8 cellular contexts compared by ENCODE assay signal in the genomic region with DNA sequence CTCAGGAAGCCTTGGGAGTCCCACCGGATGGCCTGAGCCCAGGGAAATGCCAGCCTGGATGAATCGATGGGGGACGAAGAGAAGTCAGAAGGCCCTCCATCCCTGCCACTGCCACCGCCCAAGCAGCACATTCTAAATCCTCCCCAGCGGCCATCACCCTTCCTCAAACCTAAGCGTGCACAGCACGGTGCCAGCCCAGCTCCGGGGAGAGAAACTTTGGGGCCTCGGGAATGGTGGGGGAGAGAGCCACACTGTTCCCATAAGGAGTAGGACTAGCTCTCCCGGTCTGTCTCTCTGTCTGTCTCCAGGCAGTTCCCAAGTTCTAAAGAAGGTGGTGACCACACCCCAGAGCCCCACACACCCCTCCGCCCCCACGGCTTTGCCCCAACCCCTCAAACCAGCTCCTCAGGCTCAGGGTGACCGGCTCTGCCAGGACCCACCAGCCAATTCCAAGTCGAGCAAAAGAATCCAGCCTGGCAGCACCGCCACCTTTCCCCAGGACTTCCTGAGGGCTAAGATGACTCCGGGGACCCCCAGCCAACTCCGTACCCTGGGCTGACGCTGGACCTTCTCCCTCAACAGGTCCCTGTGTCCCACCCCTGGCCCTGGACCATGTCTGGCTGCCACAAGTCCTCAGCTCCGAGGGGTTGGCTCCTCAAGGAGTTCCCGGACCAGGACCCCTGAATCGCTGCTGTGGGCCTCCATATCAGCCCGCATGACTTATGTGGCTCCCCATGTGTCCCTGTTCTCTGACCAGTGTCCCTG. TPM values are rescaled to one million over a fixed set of nuclear protein-coding genes. Genes with fewer than 3 reads are reported as not detected.
DNase-seq lines count a peak whose midpoint lies in the region; ATAC-seq and TF ChIP-seq lines count a peak whose summit lies in the region.

No MANE protein-coding gene starts in this region.

- TF ChIP-seq CTCF in activated B cell treated with CpG ODN at 0.5 μM for 24 hours (IDR thresholded peaks at IDR 0.05) (no peak), fibroblast of villous mesenchyme (IDR thresholded peaks at IDR 0.05; ENCODE audit: insufficient read depth, low read depth, low read length) (no peak), GM13977 (IDR thresholded peaks at IDR 0.05; ENCODE audit: extremely low read depth, insufficient read depth, missing control alignments) (no peak)

- CTCF ChIA-PET in activated B cell treated with CpG ODN at 0.5 μM for 24 hours (lab: Charles Lee), result interaction anchor here (1.0 to 11.6 kb wide), 12 partner anchors 12 to 153 kb away, joined by 3 to 192 read pairs (median 8); a partner anchor contains a TSS

- H2AFZ ChIP-seq in GM23248, result no peak overlapping the region

- H3K27ac ChIP-seq in GM23248 (peak overlapping the region; percentile 81), skeletal muscle tissue (ENCODE audit: low read depth, low read length) (peak overlapping the region; percentile 94)

- peak overlapping the region; percentile 86 for H3K4me2 ChIP-seq in GM23248 (ENCODE audit: unreplicated experiment)

- POLR2A ChIA-PET in activated B cell treated with CpG ODN at 0.5 μM for 24 hours (lab: Charles Lee), result interaction anchor here (0.7 to 10.1 kb wide), 17 partner anchors 9 to 297 kb away, joined by 3 to 183 read pairs (median 8); a partner anchor contains a TSS

- peaks cover 8% of the 10 kb centered on the region for H3K36me3 Mint-ChIP-seq in activated B cell treated with CpG ODN at 0.5 μM for 24 hours (ENCODE audit: low read depth)

- peaks cover 40% of the 10 kb centered on the region for H3K4me1 ChIP-seq in GM23248 (ENCODE audit: insufficient read depth)
- H3K4me1 ChIP-seq in skeletal muscle tissue (ENCODE audit: control insufficient read depth in 3 of 3, insufficient read depth in 3 of 3, low read length in 3 of 3), result peaks cover 71 to 85% (median 82%) of the 10 kb centered on the region in 3 donors

- H3K79me2 ChIP-seq in GM23248 (ENCODE audit: insufficient read depth), result peaks cover 97% of the 10 kb centered on the region

- peak; percentile 57 for DNase-seq in GM23248
- no peak for DNase-seq in activated B cell treated with CpG ODN at 0.5 μM for 24 hours
- no peak for DNase-seq in fibroblast of villous mesenchyme (ENCODE audit: low read depth)
- no peak for DNase-seq in SW480 (ENCODE audit: low spot score)
- DNase-seq in posterior vena cava (ENCODE audit: low spot score), result no peak
- no peak for DNase-seq in SHP77 treated with DMSO at 0.1 percent for 48 hours (lab: John Stamatoyannopoulos, UW)
- no peak for DNase-seq in GM13977 (ENCODE audit: low spot score)

- peak overlapping the region; percentile 97 for H3K27ac Mint-ChIP-seq in activated B cell treated with CpG ODN at 0.5 μM for 24 hours

- no peaks in the 10 kb centered on the region for H3K27me3 Mint-ChIP-seq in activated B cell treated with CpG ODN at 0.5 μM for 24 hours

- no peaks in the 10 kb centered on the region for H3K9me2 ChIP-seq in GM23248 (ENCODE audit: insufficient read depth)

- no peak for ATAC-seq in activated B cell treated with CpG ODN at 0.5 μM for 24 hours (ENCODE audit: low read depth)

- intact Hi-C loops in activated B cell treated with CpG ODN at 0.5 μM for 24 hours (cut with micrococcal nuclease) (loop anchor here (5.0 kb wide), 1 partner anchor 37 kb away; no protein-coding TSS in a partner anchor), posterior vena cava (cut with DNase I) (loop anchor here (5.0 kb wide), 2 partner anchors 117 to 122 kb away; no protein-coding TSS in a partner anchor)

- no peaks in the 10 kb centered on the region for H3K36me3 ChIP-seq in GM23248 (ENCODE audit: low read depth)
- H3K36me3 ChIP-seq in skeletal muscle tissue (ENCODE audit: control insufficient read depth in 3 of 3, insufficient read depth in 3 of 3, low read length in 3 of 3), result peaks cover 0 to 7% (median 0%) of the 10 kb centered on the region in 3 donors

- H3K9me3 Mint-ChIP-seq in activated B cell treated with CpG ODN at 0.5 μM for 24 hours, result no peaks in the 10 kb centered on the region

- WGBS in GM23248 (ENCODE audit: low coverage in 1 of 2, low lambda C conversion rate in 2 of 2, missing lambda C conversion rate in 2 of 2), 2 experiments, result 1 to 2% methylated on average over 21 of the region's 22 CpGs

- in situ Hi-C loops in GM23248 (cut with MboI) (no loop called here), GM13977 (cut with MboI; ENCODE audit: low pct_unique_long_range_greater_than_20kb, low sequenced_read_pairs, unreplicated experiment) (no loop called here)

- H3F3A ChIP-seq in GM23248 (ENCODE audit: insufficient read depth), result peaks cover 34% of the 10 kb centered on the region

- peaks cover 70% of the 10 kb centered on the region for H3K4me1 Mint-ChIP-seq in activated B cell treated with CpG ODN at 0.5 μM for 24 hours

- peaks cover 16% of the 10 kb centered on the region for H4K20me1 ChIP-seq in GM23248 (ENCODE audit: insufficient read depth)

- peak overlapping the region; percentile 95 for H3K4me3 Mint-ChIP-seq in activated B cell treated with CpG ODN at 0.5 μM for 24 hours

- H3K9me3 ChIP-seq in GM23248 (ENCODE audit: low read depth) (no peaks in the 10 kb centered on the region), skeletal muscle tissue (ENCODE audit: control insufficient read depth in 3 of 3, low read length in 3 of 3) (no peaks in the 10 kb centered on the region)

- peak overlapping the region; percentile 92 for H3K9ac ChIP-seq in GM23248
- peak overlapping the region; percentile 98 to 100 (median 99) for H3K9ac ChIP-seq in skeletal muscle tissue (ENCODE audit: low read depth in 1 of 3, low read length in 3 of 3)

- no peaks in the 10 kb centered on the region for H3K27me3 ChIP-seq in GM23248 (replicated peaks; ENCODE audit: insufficient read depth)
- H3K27me3 ChIP-seq in skeletal muscle tissue (ENCODE audit: control insufficient read depth in 3 of 3, insufficient read depth in 3 of 3, low read length in 3 of 3), result no peaks in the 10 kb centered on the region

- peak overlapping the region; percentile 96 for H3K4me3 ChIP-seq in GM23248
- H3K4me3 ChIP-seq in fibroblast of villous mesenchyme (ENCODE audit: low read depth, low read length), result peak overlapping the region; percentile 98
- peak overlapping the region; percentile 87 to 95 (median 93) for H3K4me3 ChIP-seq in skeletal muscle tissue (ENCODE audit: low read length in 3 of 3)

RNA-seq across cellular contexts. Expression of a gene that starts 2.7 kb away (rescaled TPM):
- total RNA-seq in GM23248 (2014; rRNA removed; shearing (Covaris generic)), result 548 and 557 TPM in 2 replicates
- 163 and 167 TPM in 2 replicates for polyA plus RNA-seq in GM23248 (2016; fragmentation: Nextera tagmentation; extraction: Ambion mirVana)
- total RNA-seq in activated B cell treated with CpG ODN at 0.5 μM for 24 hours (246 and 248 TPM in 2 replicates), fibroblast of villous mesenchyme (474 and 514 TPM in 2 replicates), skeletal muscle tissue (432 TPM), posterior vena cava (100 to 1,000 TPM; 938 to 955 TPM)

RNA-seq across cellular contexts. Expression of a gene that starts 29.8 kb away (rescaled TPM):
- 1,322 and 1,677 TPM in 2 replicates for total RNA-seq in GM23248 (2014; rRNA removed; shearing (Covaris generic))
- polyA plus RNA-seq in GM23248 (2016; fragmentation: Nextera tagmentation; extraction: Ambion mirVana), result 533 and 544 TPM in 2 replicates
- total RNA-seq in activated B cell treated with CpG ODN at 0.5 μM for 24 hours (2,373 and 2,524 TPM in 2 replicates), fibroblast of villous mesenchyme (876 and 1,014 TPM in 2 replicates), skeletal muscle tissue (2,520 TPM), posterior vena cava (100 to 1,000 TPM; 706 to 749 TPM)

RNA-seq across cellular contexts. Expression of a gene that starts 47.5 kb away (rescaled TPM):
- 6.1 and 7.7 TPM in 2 replicates for total RNA-seq in GM23248 (2014; rRNA removed; shearing (Covaris generic))
- polyA plus RNA-seq in GM23248 (2016; fragmentation: Nextera tagmentation; extraction: Ambion mirVana), result 11.1 and 12.1 TPM in 2 replicates
- total RNA-seq in activated B cell treated with CpG ODN at 0.5 μM for 24 hours (27.8 and 30.9 TPM in 2 replicates), fibroblast of villous mesenchyme (4.3 and 5.2 TPM in 2 replicates), skeletal muscle tissue (4.2 TPM), posterior vena cava (10 to 100 TPM; 10.7 to 14.1 TPM)

RNA-seq across cellular contexts. Expression of a gene that starts 57.8 kb away (rescaled TPM):
- 98.8 and 114 TPM in 2 replicates for total RNA-seq in GM23248 (2014; rRNA removed; shearing (Covaris generic))
- polyA plus RNA-seq in GM23248 (2016; fragmentation: Nextera tagmentation; extraction: Ambion mirVana), result 26.3 and 28.9 TPM in 2 replicates
- 170 and 175 TPM in 2 replicates for total RNA-seq in activated B cell treated with CpG ODN at 0.5 μM for 24 hours
- total RNA-seq in fibroblast of villous mesenchyme, result 145 and 197 TPM in 2 replicates
- total RNA-seq in skeletal muscle tissue, result 63.7 TPM
- total RNA-seq in posterior vena cava, result 10 to 100 TPM; 56.5 to 67.2 TPM
